ENCODE assay signal across 15 cellular contexts in genomic region chr22:48898524-48899377, GRCh38.
A peak's percentile ranks its signal among the peaks of the same experiment; 100 is the strongest.
DNase-seq lines count a peak whose midpoint lies in the region; ATAC-seq and TF ChIP-seq lines count a peak whose summit lies in the region.
"Had no signal": no experiment of that assay in that cellular context is flagged by ENCODE, and none has a peak within 500 bp of the region (broad histone marks: within the 10 kb centered on the region; RNA-seq: fewer than 3 reads in every experiment).

No MANE protein-coding gene starts in this region.

- H3K36me3 Mint-ChIP-seq in activated naive CD4-positive, alpha-beta T cell treated with anti-CD3 and anti-CD28 coated beads, Interleukin-2, amount 10 ng/mL, durations not matched to agents 7 days and 5 days = no peaks in the 10 kb centered on the region
- no peaks in the 10 kb centered on the region for H3K36me3 Mint-ChIP-seq in activated CD4-positive, alpha-beta T cell treated with anti-CD3 and anti-CD28 coated beads, Interleukin-2, amount 10 ng/mL, durations not matched to agents 7 days and 5 days (ENCODE audit: low read depth)

- no peak for TF ChIP-seq POLR2A in esophagus muscularis mucosa (IDR thresholded peaks at IDR 0.05; ENCODE audit: low read depth)

- TF ChIP-seq CTCF in esophagus muscularis mucosa (IDR thresholded peaks at IDR 0.05) = no peak

- CTCF ChIA-PET in activated naive CD4-positive, alpha-beta T cell treated with anti-CD3 and anti-CD28 coated beads, Interleukin-2, amount 10 ng/mL, durations not matched to agents 7 days and 5 days (lab: Charles Lee) = no interaction called here
- CTCF ChIA-PET in activated CD4-positive, alpha-beta T cell treated with anti-CD3 and anti-CD28 coated beads, Interleukin-2, amount 10 ng/mL, durations not matched to agents 7 days and 5 days (lab: Charles Lee) = no interaction called here

- POLR2A ChIA-PET in activated CD4-positive, alpha-beta T cell treated with anti-CD3 and anti-CD28 coated beads, Interleukin-2, amount 10 ng/mL, durations not matched to agents 7 days and 5 days (lab: Charles Lee) = no interaction called here

- no peak for ATAC-seq in sciatic nerve
- ATAC-seq: HCT116 had no signal

- H3K27ac Mint-ChIP-seq in activated naive CD4-positive, alpha-beta T cell treated with anti-CD3 and anti-CD28 coated beads, Interleukin-2, amount 10 ng/mL, durations not matched to agents 7 days and 5 days = no peak overlapping the region
- no peak overlapping the region for H3K27ac Mint-ChIP-seq in activated CD4-positive, alpha-beta T cell treated with anti-CD3 and anti-CD28 coated beads, Interleukin-2, amount 10 ng/mL, durations not matched to agents 7 days and 5 days

- no peaks in the 10 kb centered on the region for H3K4me1 Mint-ChIP-seq in activated naive CD4-positive, alpha-beta T cell treated with anti-CD3 and anti-CD28 coated beads, Interleukin-2, amount 10 ng/mL, durations not matched to agents 7 days and 5 days
- H3K4me1 Mint-ChIP-seq in activated CD4-positive, alpha-beta T cell treated with anti-CD3 and anti-CD28 coated beads, Interleukin-2, amount 10 ng/mL, durations not matched to agents 7 days and 5 days = no peaks in the 10 kb centered on the region

- H3K36me3 ChIP-seq in esophagus muscularis mucosa = no peaks in the 10 kb centered on the region

- H3K4me3 Mint-ChIP-seq in activated naive CD4-positive, alpha-beta T cell treated with anti-CD3 and anti-CD28 coated beads, Interleukin-2, amount 10 ng/mL, durations not matched to agents 7 days and 5 days = no peak overlapping the region
- H3K4me3 Mint-ChIP-seq in activated CD4-positive, alpha-beta T cell treated with anti-CD3 and anti-CD28 coated beads, Interleukin-2, amount 10 ng/mL, durations not matched to agents 7 days and 5 days = no peak overlapping the region

- H3K27me3 ChIP-seq in esophagus muscularis mucosa = peaks cover 0 to 25% (median 0%) of the 10 kb centered on the region in 4 donors

- WGBS in esophagus muscularis mucosa = 84% methylated on average over 8 of the region's 22 CpGs

- H3K4me1 ChIP-seq in esophagus muscularis mucosa = no peaks in the 10 kb centered on the region

- no peaks in the 10 kb centered on the region for H3K27me3 Mint-ChIP-seq in activated naive CD4-positive, alpha-beta T cell treated with anti-CD3 and anti-CD28 coated beads, Interleukin-2, amount 10 ng/mL, durations not matched to agents 7 days and 5 days
- H3K27me3 Mint-ChIP-seq in activated CD4-positive, alpha-beta T cell treated with anti-CD3 and anti-CD28 coated beads, Interleukin-2, amount 10 ng/mL, durations not matched to agents 7 days and 5 days = no peaks in the 10 kb centered on the region

- intact Hi-C loops in esophagus muscularis mucosa (cut with DNase I) (no loop called here), sciatic nerve (cut with DNase I) (no loop called here)

- peak; percentile 5 for DNase-seq in activated naive CD4-positive, alpha-beta T cell treated with anti-CD3 and anti-CD28 coated beads, Interleukin-2, amount 10 ng/mL, durations not matched to agents 7 days and 5 days
- no peak for DNase-seq in activated naive CD4-positive, alpha-beta T cell treated with Interleukin-2 at 50 U/mL for 16 hours
- DNase-seq in NCI-H146 (lab: John Stamatoyannopoulos, UW) = peak; percentile 52
- DNase-seq in esophagus muscularis mucosa (ENCODE audit: extremely low spot score) = peak; percentile 75
- peak; percentile 38 for DNase-seq in sciatic nerve (ENCODE audit: low spot score)
- no peak for DNase-seq in DMS53 treated with DMSO at 0.1 percent for 48 hours (lab: John Stamatoyannopoulos, UW; ENCODE audit: unreplicated experiment)
- no peak for DNase-seq in activated CD4-positive, alpha-beta T cell treated with anti-CD3 and anti-CD28 coated beads, Interleukin-2, amount 10 ng/mL, durations not matched to agents 7 days and 5 days
- no peak for DNase-seq in ecto neural progenitor cell (ENCODE audit: low spot score)
- DNase-seq: NCI-H2029, NCI-H2171, NCI-H446 treated with DMSO at 0.1 percent for 48 hours, NCI-H748 treated with DMSO at 0.1 percent for 48 hours, OCI-M1 had no signal

- TF ChIP-seq EP300 in esophagus muscularis mucosa (IDR thresholded peaks at IDR 0.05) = no peak

- no peaks in the 10 kb centered on the region for H3K9me3 ChIP-seq in esophagus muscularis mucosa

- no peaks in the 10 kb centered on the region for H3K9me3 Mint-ChIP-seq in activated naive CD4-positive, alpha-beta T cell treated with anti-CD3 and anti-CD28 coated beads, Interleukin-2, amount 10 ng/mL, durations not matched to agents 7 days and 5 days
- no peaks in the 10 kb centered on the region for H3K9me3 Mint-ChIP-seq in activated CD4-positive, alpha-beta T cell treated with anti-CD3 and anti-CD28 coated beads, Interleukin-2, amount 10 ng/mL, durations not matched to agents 7 days and 5 days

- H3K4me3 ChIP-seq in esophagus muscularis mucosa = no peak overlapping the region

- no peak overlapping the region for H3K27ac ChIP-seq in esophagus muscularis mucosa (replicated peaks in 1 of 4)
- H3K27ac ChIP-seq: C4-2B had no signal

Comparison
In these comparisons a context has a peak if more than half of its experiments do, and no peak if none do; other contexts are left out.
1. DNase-seq: peak in activated naive CD4-positive, alpha-beta T cell treated with anti-CD3 and anti-CD28 coated beads, Interleukin-2, amount 10 ng/mL, durations not matched to agents 7 days and 5 days (single experiment), NCI-H146 (single experiment), esophagus muscularis mucosa (single experiment) and sciatic nerve (single experiment); none in activated naive CD4-positive, alpha-beta T cell treated with Interleukin-2 at 50 U/mL for 16 hours (single experiment), DMS53 treated with DMSO at 0.1 percent for 48 hours (single experiment), activated CD4-positive, alpha-beta T cell treated with anti-CD3 and anti-CD28 coated beads, Interleukin-2, amount 10 ng/mL, durations not matched to agents 7 days and 5 days (single experiment) and ecto neural progenitor cell (single experiment).